In genomic region chr4:929096-929765, GRCh38 we compare ENCODE assay signal across 10 cellular contexts. TPM values are rescaled to one million over a fixed set of nuclear protein-coding genes. Genes with fewer than 3 reads are reported as not detected.
A peak's percentile ranks its signal among the peaks of the same experiment; 100 is the strongest.
DNase-seq lines count a peak whose midpoint lies in the region; ATAC-seq, FAIRE-seq and TF ChIP-seq lines count a peak whose summit lies in the region.
"Had no signal": no experiment of that assay in that cellular context is flagged by ENCODE, and none has a peak within 500 bp of the region (broad histone marks: within the 10 kb centered on the region; RNA-seq: fewer than 3 reads in every experiment).

No MANE protein-coding gene starts in this region.

- CTCF ChIA-PET in AG04450 (lab: Charles Lee): interaction anchor here (0.7 to 1.5 kb wide), 2 partner anchors 20 to 58 kb away, joined by 3 to 5 read pairs; no protein-coding TSS in a partner anchor
- CTCF ChIA-PET in CD8-positive, alpha-beta T cell (lab: Charles Lee): interaction anchor here (2.2 kb wide), 1 partner anchor 58 kb away, joined by 9 read pairs; the partner anchor contains the start of gene IDUA

- H3K4me3 ChIP-seq in AG04450 (ENCODE audit: low read depth, low read length): no peak overlapping the region
- peak overlapping the region; percentile 87 for H3K4me3 ChIP-seq in CD4-positive, CD25-positive, alpha-beta regulatory T cell (ENCODE audit: low read depth, low read length)
- H3K4me3 ChIP-seq in CD8-positive, alpha-beta T cell (ENCODE audit: low read depth, low read length): no peak overlapping the region
- H3K4me3 ChIP-seq: SK-N-MC had no signal

- H3K27ac ChIP-seq in AG04450 (ENCODE audit: low read depth, low read length): peak overlapping the region; percentile 21
- peak overlapping the region; percentile 91 for H3K27ac ChIP-seq in CD4-positive, CD25-positive, alpha-beta regulatory T cell (ENCODE audit: insufficient read depth, low read length, poor library complexity, severe bottlenecking)
- H3K27ac ChIP-seq in CD8-positive, alpha-beta T cell (ENCODE audit: low read depth, low read length): no peak overlapping the region
- H3K27ac ChIP-seq: SK-N-MC had no signal

- H3K9me3 ChIP-seq in AG04450 (ENCODE audit: control insufficient read depth, insufficient read depth, low read length): no peaks in the 10 kb centered on the region; the same call in 1 of the 2 replicates
- H3K9me3 ChIP-seq in CD4-positive, CD25-positive, alpha-beta regulatory T cell (ENCODE audit: control insufficient read depth in 2 of 2, low read length in 2 of 2): no peaks in the 10 kb centered on the region
- H3K9me3 ChIP-seq in CD8-positive, alpha-beta T cell (ENCODE audit: low read length): no peaks in the 10 kb centered on the region

- no peaks in the 10 kb centered on the region for H3K9me3 Mint-ChIP-seq in CD4-positive, CD25-positive, alpha-beta regulatory T cell
- H3K9me3 Mint-ChIP-seq in activated T-helper 17 cell treated with anti-CD3 and anti-CD28 coated beads, Interleukin-2, amount 50 U/mL, for 72 hours: no peaks in the 10 kb centered on the region
- H3K9me3 Mint-ChIP-seq in CD8-positive, alpha-beta T cell: no peaks in the 10 kb centered on the region

- no peak for FAIRE-seq in H54 (lab: Jason Lieb, UNC)

- H3K27me3 Mint-ChIP-seq in CD4-positive, CD25-positive, alpha-beta regulatory T cell: no peaks in the 10 kb centered on the region
- H3K27me3 Mint-ChIP-seq in activated T-helper 17 cell treated with anti-CD3 and anti-CD28 coated beads, Interleukin-2, amount 50 U/mL, for 72 hours: no peaks in the 10 kb centered on the region
- H3K27me3 Mint-ChIP-seq in CD8-positive, alpha-beta T cell (ENCODE audit: low read depth): no peaks in the 10 kb centered on the region

- TF ChIP-seq CTCF in AG04450 (IDR thresholded peaks at IDR 0.05; ENCODE audit: low read depth, low read length): no peak
- TF ChIP-seq CTCF in CD8-positive, alpha-beta T cell (IDR thresholded peaks at IDR 0.05): no peak

- POLR2A ChIA-PET in AG04450 (lab: Yijun Ruan, JAX): no interaction called here
- POLR2A ChIA-PET in CD8-positive, alpha-beta T cell (lab: Charles Lee): interaction anchor here (0.6 kb wide), 1 partner anchor 55 kb away, joined by 6 read pairs; no protein-coding TSS in a partner anchor

- H3K4me1 ChIP-seq in CD4-positive, CD25-positive, alpha-beta regulatory T cell (ENCODE audit: control insufficient read depth, insufficient read depth, low read length, poor library complexity, severe bottlenecking): peaks cover 56% of the 10 kb centered on the region
- peaks cover 49% of the 10 kb centered on the region for H3K4me1 ChIP-seq in CD8-positive, alpha-beta T cell (ENCODE audit: insufficient read depth, low read length)

- DNase-seq in AG04450 (ENCODE audit: low read depth, low spot score): no peak
- DNase-seq in CD4-positive, CD25-positive, alpha-beta regulatory T cell: no peak
- DNase-seq in mesenteric fat pad (ENCODE audit: low spot score): peak; percentile 71
- DNase-seq in CD8-positive, alpha-beta T cell: no peak
- DNase-seq in GOT3 (lab: John Stamatoyannopoulos, UW): no peak
- no peak for DNase-seq in HuH-7 (ENCODE audit: low spot score)
- no peak for DNase-seq in H54 (ENCODE audit: insufficient read length, low spot score)
- DNase-seq: stimulated activated CD4-positive, alpha-beta T cell treated with anti-CD3 and anti-CD28 coated beads, Interleukin-15, amount 100 ng/mL, for 24 hours had no signal

- H3K4me3 Mint-ChIP-seq in CD4-positive, CD25-positive, alpha-beta regulatory T cell: peak overlapping the region in 3 of 4 donors; percentile 15 to 48 (median 46)
- H3K4me3 Mint-ChIP-seq in activated T-helper 17 cell treated with anti-CD3 and anti-CD28 coated beads, Interleukin-2, amount 50 U/mL, for 72 hours: peak overlapping the region; percentile 21
- no peak overlapping the region for H3K4me3 Mint-ChIP-seq in CD8-positive, alpha-beta T cell

- intact Hi-C loops in CD8-positive, alpha-beta T cell (cut with DNase I, micrococcal nuclease): no loop called here

- peaks cover 4% of the 10 kb centered on the region for H3K36me3 Mint-ChIP-seq in CD4-positive, CD25-positive, alpha-beta regulatory T cell
- H3K36me3 Mint-ChIP-seq in activated T-helper 17 cell treated with anti-CD3 and anti-CD28 coated beads, Interleukin-2, amount 50 U/mL, for 72 hours (ENCODE audit: low read depth): peaks cover 30% of the 10 kb centered on the region
- H3K36me3 Mint-ChIP-seq in CD8-positive, alpha-beta T cell: peaks cover 16% of the 10 kb centered on the region

- H3K27me3 ChIP-seq in AG04450 (ENCODE audit: control insufficient read depth, insufficient read depth, low read length): no peaks in the 10 kb centered on the region
- H3K27me3 ChIP-seq in CD4-positive, CD25-positive, alpha-beta regulatory T cell (ENCODE audit: control insufficient read depth, insufficient read depth, low read length): no peaks in the 10 kb centered on the region
- no peaks in the 10 kb centered on the region for H3K27me3 ChIP-seq in CD8-positive, alpha-beta T cell (ENCODE audit: insufficient read depth, low read length)

- no peak overlapping the region for H3K27ac Mint-ChIP-seq in CD4-positive, CD25-positive, alpha-beta regulatory T cell
- H3K27ac Mint-ChIP-seq in activated T-helper 17 cell treated with anti-CD3 and anti-CD28 coated beads, Interleukin-2, amount 50 U/mL, for 72 hours: peak overlapping the region; percentile 43
- no peak overlapping the region for H3K27ac Mint-ChIP-seq in CD8-positive, alpha-beta T cell

- peaks cover 19 to 78% (median 46%) of the 10 kb centered on the region in 4 donors for H3K4me1 Mint-ChIP-seq in CD4-positive, CD25-positive, alpha-beta regulatory T cell
- peaks cover 37% of the 10 kb centered on the region for H3K4me1 Mint-ChIP-seq in activated T-helper 17 cell treated with anti-CD3 and anti-CD28 coated beads, Interleukin-2, amount 50 U/mL, for 72 hours
- H3K4me1 Mint-ChIP-seq in CD8-positive, alpha-beta T cell (ENCODE audit: low read depth): peaks cover 73% of the 10 kb centered on the region

- peaks cover 5% of the 10 kb centered on the region for H3K36me3 ChIP-seq in CD4-positive, CD25-positive, alpha-beta regulatory T cell (ENCODE audit: control insufficient read depth, insufficient read depth, low read length)
- H3K36me3 ChIP-seq in CD8-positive, alpha-beta T cell (ENCODE audit: insufficient read depth, low read length): no peaks in the 10 kb centered on the region

- ATAC-seq in CD4-positive, CD25-positive, alpha-beta regulatory T cell (ENCODE audit: low read depth in 2 of 2): no peak
- no peak for ATAC-seq in activated T-helper 17 cell treated with anti-CD3 and anti-CD28 coated beads, Interleukin-2, amount 50 U/mL, for 72 hours (replicated peaks)
- no peak for ATAC-seq in CD8-positive, alpha-beta T cell

- no peak for TF ChIP-seq POLR2A in H54 (IDR thresholded peaks at IDR 0.05; ENCODE audit: low read depth, low read length)

RNA-seq across cellular contexts. Expression of gene GAK, which starts 2.9 kb away (rescaled TPM):
- 17.0 and 21.5 TPM in 2 replicates for polyA plus RNA-seq in AG04450 (2011; rRNA removed)
- polyA minus RNA-seq in AG04450 (2011; rRNA and poly(A)+ RNA removed): 36.8 and 41.8 TPM in 2 replicates
- total RNA-seq in CD4-positive, CD25-positive, alpha-beta regulatory T cell: 254 TPM
- polyA plus RNA-seq in CD4-positive, CD25-positive, alpha-beta regulatory T cell: 10 to 100 TPM; 37.5 to 50.7 (median 39.1) TPM
- total RNA-seq in activated T-helper 17 cell treated with anti-CD3 and anti-CD28 coated beads, Interleukin-2, amount 50 U/mL, for 72 hours: 100 to 1,000 TPM; 108 to 129 TPM
- total RNA-seq in mesenteric fat pad: 91.3 TPM
- total RNA-seq in CD8-positive, alpha-beta T cell: 100 to 1,000 TPM; 161 to 162 TPM

RNA-seq across cellular contexts. Expression of gene TMEM175, which starts 3.0 kb away (rescaled TPM):
- polyA plus RNA-seq in AG04450 (2011; rRNA removed): 27.9 and 31.8 TPM in 2 replicates
- polyA minus RNA-seq in AG04450 (2011; rRNA and poly(A)+ RNA removed): 17.2 and 25.7 TPM in 2 replicates
- total RNA-seq in CD4-positive, CD25-positive, alpha-beta regulatory T cell: 46.0 TPM
- 10 to 100 TPM; 12.1 to 17.5 (median 14.1) TPM for polyA plus RNA-seq in CD4-positive, CD25-positive, alpha-beta regulatory T cell
- total RNA-seq in activated T-helper 17 cell treated with anti-CD3 and anti-CD28 coated beads, Interleukin-2, amount 50 U/mL, for 72 hours: 1 to 10 TPM; 6.5 to 10.0 TPM
- total RNA-seq in mesenteric fat pad: 27.7 TPM
- 10 to 100 TPM; 44.9 to 47.2 TPM for total RNA-seq in CD8-positive, alpha-beta T cell

RNA-seq across cellular contexts. Expression of gene DGKQ, which starts 44.1 kb away (rescaled TPM):
- polyA plus RNA-seq in AG04450 (2011; rRNA removed): 4.5 and 6.0 TPM in 2 replicates
- 3.0 and 3.5 TPM in 2 replicates for polyA minus RNA-seq in AG04450 (2011; rRNA and poly(A)+ RNA removed)
- 22.5 TPM for total RNA-seq in CD4-positive, CD25-positive, alpha-beta regulatory T cell
- polyA plus RNA-seq in CD4-positive, CD25-positive, alpha-beta regulatory T cell: 1 to 10 TPM; 2.4 to 5.4 (median 3.1) TPM
- total RNA-seq in activated T-helper 17 cell treated with anti-CD3 and anti-CD28 coated beads, Interleukin-2, amount 50 U/mL, for 72 hours: 1 to 10 TPM; 4.8 to 9.0 TPM
- total RNA-seq in mesenteric fat pad: 10.1 TPM
- 10 to 100 TPM; 28.2 to 29.7 TPM for total RNA-seq in CD8-positive, alpha-beta T cell

RNA-seq across cellular contexts. Expression of gene IDUA, which starts 57.6 kb away (rescaled TPM):
- 3.9 and 5.9 TPM in 2 replicates for polyA plus RNA-seq in AG04450 (2011; rRNA removed)
- polyA minus RNA-seq in AG04450 (2011; rRNA and poly(A)+ RNA removed): 1.7 and 3.4 TPM in 2 replicates
- 55.5 TPM for total RNA-seq in CD4-positive, CD25-positive, alpha-beta regulatory T cell
- polyA plus RNA-seq in CD4-positive, CD25-positive, alpha-beta regulatory T cell: 10 to 100 TPM in 1 of 4 donors, 1 to 10 TPM in 3; 7.5 to 13.1 (median 8.5) TPM
- 10 to 100 TPM; 14.9 to 16.4 TPM for total RNA-seq in activated T-helper 17 cell treated with anti-CD3 and anti-CD28 coated beads, Interleukin-2, amount 50 U/mL, for 72 hours
- total RNA-seq in mesenteric fat pad: 34.7 TPM
- total RNA-seq in CD8-positive, alpha-beta T cell: 10 to 100 TPM; 54.3 to 62.0 TPM
